In the genomic region with DNA sequence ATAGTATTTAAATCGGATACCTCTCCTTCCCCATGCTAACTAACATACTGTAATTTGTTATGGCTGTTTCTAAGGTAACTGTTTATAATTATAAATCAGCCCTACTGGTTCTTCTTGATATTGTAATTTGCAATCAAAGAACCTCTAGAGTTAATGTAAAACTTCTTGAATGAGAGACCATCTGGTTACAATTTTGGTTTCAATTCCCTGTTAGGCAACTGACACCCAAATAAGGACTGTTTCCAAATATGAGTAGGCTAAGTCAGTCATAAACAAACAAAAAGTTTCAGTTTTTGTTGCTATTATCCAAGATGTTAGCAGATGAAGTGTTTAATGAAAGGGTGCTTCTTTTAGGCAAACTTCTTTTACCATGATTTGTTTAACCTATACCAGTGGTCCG, we compare ENCODE assay signal across 9 cellular contexts.
DNase-seq lines count a peak whose midpoint lies in the region; ATAC-seq lines count a peak whose summit lies in the region.
"Had no signal": no experiment of that assay in that cellular context is flagged by ENCODE, and none has a peak within 500 bp of the region (broad histone marks: within the 10 kb centered on the region; RNA-seq: fewer than 3 reads in every experiment).

No MANE protein-coding gene starts in this region.

- intact Hi-C loops in activated T-helper 1 cell treated with anti-CD3 and anti-CD28 coated beads, Interleukin-12 subunit alpha, Interleukin-12 subunit beta, Interleukin-2, Interleukin-4 antibody, amounts not matched to agents 30 ng/mL and 10 ng/mL and 1 ng/mL, durations not matched to agents 14 hours and 24 hours and 36 hours (cut with micrococcal nuclease): loop anchor here (1.0 to 5.0 kb wide), 3 partner anchors 24 to 98 kb away; no protein-coding TSS in a partner anchor

- CTCF ChIA-PET in activated CD8-positive, alpha-beta memory T cell treated with anti-CD3 and anti-CD28 coated beads, Interleukin-2, amount 10 ng/mL, durations not matched to agents 7 days and 5 days (lab: Charles Lee): no interaction called here

- H3K4me3 Mint-ChIP-seq in activated CD8-positive, alpha-beta memory T cell treated with anti-CD3 and anti-CD28 coated beads, Interleukin-2, amount 10 ng/mL, durations not matched to agents 7 days and 5 days: no peak overlapping the region
- H3K4me3 Mint-ChIP-seq in stimulated activated naive CD8-positive, alpha-beta T cell treated with anti-CD3 and anti-CD28 coated beads, Interleukin-15, amount 100 ng/mL, for 72 hours: no peak overlapping the region
- no peak overlapping the region for H3K4me3 Mint-ChIP-seq in activated T-helper 1 cell treated with anti-CD3 and anti-CD28 coated beads, Interleukin-12 subunit alpha, Interleukin-12 subunit beta, Interleukin-2, Interleukin-4 antibody, amounts not matched to agents 30 ng/mL and 10 ng/mL and 1 ng/mL, durations not matched to agents 14 hours and 24 hours and 36 hours
- H3K4me3 Mint-ChIP-seq: nephron had no signal

- ATAC-seq in activated CD8-positive, alpha-beta memory T cell treated with anti-CD3 and anti-CD28 coated beads, Interleukin-2, amount 10 ng/mL, durations not matched to agents 7 days and 5 days: peak; percentile 85
- ATAC-seq in HG03108 (IDR thresholded peaks at IDR 0.05; ENCODE audit: unreplicated experiment): peak; percentile 93
- peak; percentile 68 for ATAC-seq in stimulated activated naive CD8-positive, alpha-beta T cell treated with anti-CD3 and anti-CD28 coated beads, Interleukin-15, amount 100 ng/mL, for 72 hours

- no peaks in the 10 kb centered on the region for H3K9me3 Mint-ChIP-seq in activated CD8-positive, alpha-beta memory T cell treated with anti-CD3 and anti-CD28 coated beads, Interleukin-2, amount 10 ng/mL, durations not matched to agents 7 days and 5 days (ENCODE audit: low read depth)
- peaks cover under 1 to 7% of the 10 kb centered on the region in 2 donors for H3K9me3 Mint-ChIP-seq in stimulated activated naive CD8-positive, alpha-beta T cell treated with anti-CD3 and anti-CD28 coated beads, Interleukin-15, amount 100 ng/mL, for 72 hours
- peaks cover 7% of the 10 kb centered on the region for H3K9me3 Mint-ChIP-seq in activated T-helper 1 cell treated with anti-CD3 and anti-CD28 coated beads, Interleukin-12 subunit alpha, Interleukin-12 subunit beta, Interleukin-2, Interleukin-4 antibody, amounts not matched to agents 30 ng/mL and 10 ng/mL and 1 ng/mL, durations not matched to agents 14 hours and 24 hours and 36 hours

- no peak overlapping the region for H3K27ac Mint-ChIP-seq in activated CD8-positive, alpha-beta memory T cell treated with anti-CD3 and anti-CD28 coated beads, Interleukin-2, amount 10 ng/mL, durations not matched to agents 7 days and 5 days
- no peak overlapping the region for H3K27ac Mint-ChIP-seq in stimulated activated naive CD8-positive, alpha-beta T cell treated with anti-CD3 and anti-CD28 coated beads, Interleukin-15, amount 100 ng/mL, for 72 hours
- no peak overlapping the region for H3K27ac Mint-ChIP-seq in activated T-helper 1 cell treated with anti-CD3 and anti-CD28 coated beads, Interleukin-12 subunit alpha, Interleukin-12 subunit beta, Interleukin-2, Interleukin-4 antibody, amounts not matched to agents 30 ng/mL and 10 ng/mL and 1 ng/mL, durations not matched to agents 14 hours and 24 hours and 36 hours

- H3K27me3 Mint-ChIP-seq in activated CD8-positive, alpha-beta memory T cell treated with anti-CD3 and anti-CD28 coated beads, Interleukin-2, amount 10 ng/mL, durations not matched to agents 7 days and 5 days: peaks cover 5% of the 10 kb centered on the region
- H3K27me3 Mint-ChIP-seq in stimulated activated naive CD8-positive, alpha-beta T cell treated with anti-CD3 and anti-CD28 coated beads, Interleukin-15, amount 100 ng/mL, for 72 hours: no peaks in the 10 kb centered on the region
- H3K27me3 Mint-ChIP-seq in activated T-helper 1 cell treated with anti-CD3 and anti-CD28 coated beads, Interleukin-12 subunit alpha, Interleukin-12 subunit beta, Interleukin-2, Interleukin-4 antibody, amounts not matched to agents 30 ng/mL and 10 ng/mL and 1 ng/mL, durations not matched to agents 14 hours and 24 hours and 36 hours (ENCODE audit: insufficient read depth): peaks cover 2% of the 10 kb centered on the region

- no peak for DNase-seq in activated CD8-positive, alpha-beta memory T cell treated with anti-CD3 and anti-CD28 coated beads, Interleukin-2, amount 10 ng/mL, durations not matched to agents 7 days and 5 days
- DNase-seq in activated CD8-positive, alpha-beta memory T cell treated with anti-CD3 and anti-CD28 coated beads for 24 hours: no peak
- DNase-seq in dedifferentiated amniotic fluid mesenchymal stem cell (ENCODE audit: extremely low spot score) (peak; percentile 73), dermis blood vessel endothelial cell (no peak)
- no peak for DNase-seq in stimulated activated naive CD8-positive, alpha-beta T cell treated with anti-CD3 and anti-CD28 coated beads, Interleukin-15, amount 100 ng/mL, for 72 hours
- no peak for DNase-seq in stimulated activated naive CD4-positive, alpha-beta T cell (lab: John Stamatoyannopoulos, UW)
- DNase-seq in activated T-helper 1 cell treated with anti-CD3 and anti-CD28 coated beads, Interleukin-12 subunit alpha, Interleukin-12 subunit beta, Interleukin-2, Interleukin-4 antibody, amounts not matched to agents 30 ng/mL and 10 ng/mL and 1 ng/mL, durations not matched to agents 14 hours and 24 hours and 36 hours (ENCODE audit: low spot score): no peak

- H3K4me1 Mint-ChIP-seq in activated CD8-positive, alpha-beta memory T cell treated with anti-CD3 and anti-CD28 coated beads, Interleukin-2, amount 10 ng/mL, durations not matched to agents 7 days and 5 days: peaks cover 21% of the 10 kb centered on the region
- H3K4me1 Mint-ChIP-seq in stimulated activated naive CD8-positive, alpha-beta T cell treated with anti-CD3 and anti-CD28 coated beads, Interleukin-15, amount 100 ng/mL, for 72 hours: no peaks in the 10 kb centered on the region
- H3K4me1 Mint-ChIP-seq in activated T-helper 1 cell treated with anti-CD3 and anti-CD28 coated beads, Interleukin-12 subunit alpha, Interleukin-12 subunit beta, Interleukin-2, Interleukin-4 antibody, amounts not matched to agents 30 ng/mL and 10 ng/mL and 1 ng/mL, durations not matched to agents 14 hours and 24 hours and 36 hours (ENCODE audit: low read depth): peaks cover 33% of the 10 kb centered on the region

- H3K36me3 Mint-ChIP-seq in activated CD8-positive, alpha-beta memory T cell treated with anti-CD3 and anti-CD28 coated beads, Interleukin-2, amount 10 ng/mL, durations not matched to agents 7 days and 5 days: peaks cover 2% of the 10 kb centered on the region
- H3K36me3 Mint-ChIP-seq in activated T-helper 1 cell treated with anti-CD3 and anti-CD28 coated beads, Interleukin-12 subunit alpha, Interleukin-12 subunit beta, Interleukin-2, Interleukin-4 antibody, amounts not matched to agents 30 ng/mL and 10 ng/mL and 1 ng/mL, durations not matched to agents 14 hours and 24 hours and 36 hours (ENCODE audit: low read depth): peaks cover 2% of the 10 kb centered on the region
